8 cellular contexts compared by ENCODE assay signal in genomic region chr22:19679476-19680099, GRCh38. TPM values are rescaled to one million over a fixed set of nuclear protein-coding genes. Genes with fewer than 3 reads are reported as not detected.
DNase-seq lines count a peak whose midpoint lies in the region; ATAC-seq and TF ChIP-seq lines count a peak whose summit lies in the region.

No MANE protein-coding gene starts in this region.

- CTCF ChIA-PET in T-cell (lab: Charles Lee): no interaction called here

- POLR2A ChIA-PET in T-cell (lab: Charles Lee): no interaction called here

- no peaks in the 10 kb centered on the region for H3K9me3 Mint-ChIP-seq in T-cell

- H3K36me3 ChIP-seq in breast epithelium: no peaks in the 10 kb centered on the region
- H3K36me3 ChIP-seq in lower lobe of right lung: no peaks in the 10 kb centered on the region

- ATAC-seq in T-cell (replicated peaks in 1 of 4) (peak in 1 of 4 experiments; percentile 48), lower lobe of right lung (peak; percentile 82 to 92), GM21723 (IDR thresholded peaks at IDR 0.05; ENCODE audit: unreplicated experiment) (no peak), GM21576 (IDR thresholded peaks at IDR 0.05; ENCODE audit: unreplicated experiment) (no peak)

- H3K4me1 ChIP-seq in breast epithelium (no peaks in the 10 kb centered on the region), lower lobe of right lung (no peaks in the 10 kb centered on the region)

- intact Hi-C loops in breast epithelium (cut with DNase I; ENCODE audit: low total_unique reads): no loop called here
- intact Hi-C loops in lower lobe of right lung (cut with DNase I): no loop called here

- H3K36me3 Mint-ChIP-seq in T-cell: no peaks in the 10 kb centered on the region

- H3K27ac ChIP-seq in breast epithelium: no peak overlapping the region
- no peak overlapping the region for H3K27ac ChIP-seq in lower lobe of right lung

- peaks cover 43 to 49% of the 10 kb centered on the region in 2 donors for H3K27me3 Mint-ChIP-seq in T-cell

- DNase-seq in GM03348 (ENCODE audit: low spot score) (peak; percentile 77), T-cell (peak in 26 of 34 experiments; percentile 4 to 53 (median 26)), breast epithelium (ENCODE audit: low spot score in 2 of 2) (peak in 1 of 2 donors; percentile 56), lower lobe of right lung (peak; percentile 76), GM19238 (ENCODE audit: insufficient read length, low spot score) (no peak)
- peak; percentile 78 for DNase-seq in stimulated activated CD8-positive, alpha-beta memory T cell treated with anti-CD3 and anti-CD28 coated beads, Interleukin-4, amount 100 ng/mL, for 48 hours

- peaks cover 0 to 12% of the 10 kb centered on the region in 2 donors for H3K27me3 ChIP-seq in breast epithelium
- H3K27me3 ChIP-seq in lower lobe of right lung (ENCODE audit: low read depth): peaks cover 18% of the 10 kb centered on the region

- H3K4me3 ChIP-seq in breast epithelium (no peak overlapping the region), lower lobe of right lung (no peak overlapping the region)

- H3K27ac Mint-ChIP-seq in T-cell: no peak overlapping the region

- H3K9me3 ChIP-seq in breast epithelium (no peaks in the 10 kb centered on the region), lower lobe of right lung (no peaks in the 10 kb centered on the region)

- no peaks in the 10 kb centered on the region for H3K4me1 Mint-ChIP-seq in T-cell

- no peak for TF ChIP-seq POLR2A in breast epithelium (IDR thresholded peaks at IDR 0.05)

- H3K4me3 Mint-ChIP-seq in T-cell: no peak overlapping the region

- TF ChIP-seq CTCF in breast epithelium (IDR thresholded peaks at IDR 0.05): peak; percentile 41 to 76 (median 66)
- TF ChIP-seq CTCF in lower lobe of right lung (IDR thresholded peaks at IDR 0.05): peak; percentile 92

RNA-seq across cellular contexts. Expression of gene SEPTIN5, which starts 34.7 kb away (rescaled TPM):
- 1 to 10 TPM in 3 of 5 donors, under 1 TPM in 2; 0.33 to 3.2 (median 1.2) TPM for total RNA-seq in T-cell
- total RNA-seq in breast epithelium: 10 to 100 TPM in 2 of 3 donors, 1 to 10 TPM in 1; 5.4 to 33.8 (median 18.4) TPM
- total RNA-seq in lower lobe of right lung: 9.3 TPM

RNA-seq across cellular contexts. Expression of gene GP1BB, which starts 43.8 kb away (rescaled TPM):
- total RNA-seq in T-cell: 1 to 10 TPM in 1 of 5 donors, under 1 TPM in 4; 0.19 to 2.1 (median 0.36) TPM
- 1 to 10 TPM; 1.3 to 6.2 (median 2.9) TPM for total RNA-seq in breast epithelium
- total RNA-seq in lower lobe of right lung: 2.8 TPM

Comparison
In these comparisons a context has a peak if more than half of its experiments do, and no peak if none do; other contexts are left out.
1. ATAC-seq: peak in lower lobe of right lung (2 of 2); none in GM21723 (single experiment) and GM21576 (single experiment).